In genomic region chr2:15964936-15965563, GRCh38 we compare ENCODE assay signal across 23 cellular contexts. TPM values are rescaled to one million over a fixed set of nuclear protein-coding genes. Genes with fewer than 3 reads are reported as not detected.
A peak's percentile ranks its signal among the peaks of the same experiment; 100 is the strongest.
DNase-seq lines count a peak whose midpoint lies in the region; ATAC-seq, FAIRE-seq and TF ChIP-seq lines count a peak whose summit lies in the region.
"Had no signal": no experiment of that assay in that cellular context is flagged by ENCODE, and none has a peak within 500 bp of the region (broad histone marks: within the 10 kb centered on the region; RNA-seq: fewer than 3 reads in every experiment).

No MANE protein-coding gene starts in this region.

- H3K4me2 ChIP-seq in HepG2 (ENCODE audit: low read depth, low read length) (no peak overlapping the region), PC-3 (ENCODE audit: low read length) (no peak overlapping the region)

- H3K4me1 Mint-ChIP-seq in CD4-positive, alpha-beta T cell (ENCODE audit: low read depth), result peaks cover 55% of the 10 kb centered on the region
- H3K4me1 Mint-ChIP-seq in T-helper 17 cell, result peaks cover 19% of the 10 kb centered on the region

- H3K4me1 ChIP-seq in BE2C (no peaks in the 10 kb centered on the region), HepG2 (ENCODE audit: insufficient read depth, low read length) (no peaks in the 10 kb centered on the region), PC-3 (ENCODE audit: insufficient read depth, low read length) (no peaks in the 10 kb centered on the region)
- H3K4me1 ChIP-seq: psoas muscle had no signal

- H3K9me3 ChIP-seq in BE2C (peaks cover 14% of the 10 kb centered on the region), T-helper 17 cell (ENCODE audit: control insufficient read depth, low read length, poor library complexity, severe bottlenecking) (no peaks in the 10 kb centered on the region), HepG2 (ENCODE audit: low read length) (no peaks in the 10 kb centered on the region), PC-3 (ENCODE audit: low read length) (no peaks in the 10 kb centered on the region)
- H3K9me3 ChIP-seq in CD4-positive, alpha-beta T cell (ENCODE audit: control insufficient read depth, low read length), result no peaks in the 10 kb centered on the region
- H3K9me3 ChIP-seq: HAP-1, psoas muscle had no signal

- H3K36me3 ChIP-seq in BE2C (no peaks in the 10 kb centered on the region), HepG2 (replicated peaks in 1 of 2; ENCODE audit: control insufficient read depth in 1 of 2, insufficient read depth in 2 of 2, low read length in 2 of 2) (no peaks in the 10 kb centered on the region), PC-3 (ENCODE audit: low read depth, low read length) (no peaks in the 10 kb centered on the region)
- H3K36me3 ChIP-seq: HAP-1 had no signal

- no peaks in the 10 kb centered on the region for H3F3A ChIP-seq in PC-3 (ENCODE audit: low read length, unreplicated experiment)

- H4K20me1 ChIP-seq in HepG2 (ENCODE audit: insufficient read depth, low read length), result no peaks in the 10 kb centered on the region
- H4K20me1 ChIP-seq in PC-3 (ENCODE audit: low read length), result no peaks in the 10 kb centered on the region

- no peaks in the 10 kb centered on the region for H3K27me3 Mint-ChIP-seq in CD4-positive, alpha-beta T cell
- H3K27me3 Mint-ChIP-seq in T-helper 17 cell, result no peaks in the 10 kb centered on the region
- H3K27me3 Mint-ChIP-seq: activated CD4-positive, alpha-beta memory T cell treated with anti-CD3 and anti-CD28 coated beads for 36 hours; effector memory CD8-positive, alpha-beta T cell had no signal

- H3K9me3 Mint-ChIP-seq in CD4-positive, alpha-beta T cell, result no peaks in the 10 kb centered on the region
- H3K9me3 Mint-ChIP-seq: effector memory CD8-positive, alpha-beta T cell had no signal

- H3K36me3 Mint-ChIP-seq in CD4-positive, alpha-beta T cell (ENCODE audit: low read depth), result no peaks in the 10 kb centered on the region
- H3K36me3 Mint-ChIP-seq in T-helper 17 cell (ENCODE audit: low read depth), result no peaks in the 10 kb centered on the region

- H3K79me2 ChIP-seq in HepG2 (ENCODE audit: insufficient read depth, low read length) (no peaks in the 10 kb centered on the region), PC-3 (ENCODE audit: low read length) (no peaks in the 10 kb centered on the region)

- peak overlapping the region; percentile 7 for H3K27ac ChIP-seq in CD4-positive, alpha-beta T cell (ENCODE audit: low read depth, low read length)
- H3K27ac ChIP-seq in HepG2 (ENCODE audit: extremely low read length, insufficient read depth, low read length) (no peak overlapping the region), PC-3 (ENCODE audit: low read length) (no peak overlapping the region)
- H3K27ac ChIP-seq: psoas muscle, skin epidermis had no signal

- POLR2A ChIA-PET in CD4-positive, alpha-beta T cell (lab: Charles Lee), result interaction anchor here (0.6 to 2.3 kb wide), 9 partner anchors 9 to 615 kb away, joined by 3 to 18 read pairs (median 4); partner anchors contain the start of gene MYCN
- POLR2A ChIA-PET in HepG2 (lab: Yijun Ruan, JAX), result no interaction called here
- POLR2A ChIA-PET in PC-3 (lab: Charles Lee; ENCODE audit: unreplicated experiment), result no interaction called here

- H3K4me3 ChIP-seq in BE2C (ENCODE audit: low read depth, low read length), result no peak overlapping the region
- no peak overlapping the region for H3K4me3 ChIP-seq in HepG2 (replicated peaks in 1 of 3; ENCODE audit: insufficient read depth in 1 of 3, low read depth in 2 of 3, low read length in 3 of 3)
- no peak overlapping the region for H3K4me3 ChIP-seq in PC-3 (ENCODE audit: low read length)
- H3K4me3 ChIP-seq: HAP-1, psoas muscle, skin epidermis had no signal

- peak overlapping the region; percentile 78 for H3K27ac Mint-ChIP-seq in CD4-positive, alpha-beta T cell
- peak overlapping the region; percentile 43 for H3K27ac Mint-ChIP-seq in T-helper 17 cell
- H3K27ac Mint-ChIP-seq: nephron progenitor cell had no signal

- H3K9me2 ChIP-seq in PC-3 (replicated peaks; ENCODE audit: low read length), result no peaks in the 10 kb centered on the region

- DNase-seq in BE2C (peak; percentile 100), T-helper 17 cell (no peak), HepG2 (ENCODE audit: low spot score) (no peak), Ammon's horn (ENCODE audit: low spot score) (no peak), PC-3 (no peak)
- DNase-seq in CD4-positive, alpha-beta T cell, result no peak
- DNase-seq in effector CD8-positive, alpha-beta T cell (lab: John Stamatoyannopoulos, UW), result no peak
- no peak for DNase-seq in stimulated activated CD4-positive, alpha-beta T cell treated with anti-CD3 and anti-CD28 coated beads, Interleukin-4, amount 100 ng/mL, for 1 hour
- DNase-seq: cerebellar nuclear complex; effector memory CD8-positive, alpha-beta T cell; mesendoderm; NCI-H1436; nephron progenitor cell; OCI-M1; psoas muscle; Right ventricle myocardium superior had no signal

- no peaks in the 10 kb centered on the region for H3K27me3 ChIP-seq in BE2C
- no peaks in the 10 kb centered on the region for H3K27me3 ChIP-seq in CD4-positive, alpha-beta T cell (ENCODE audit: control insufficient read depth, insufficient read depth, low read length)
- no peaks in the 10 kb centered on the region for H3K27me3 ChIP-seq in HepG2 (ENCODE audit: control insufficient read depth in 1 of 2, insufficient read depth in 2 of 2, low read length in 2 of 2)
- H3K27me3 ChIP-seq in PC-3 (ENCODE audit: low read length), result no peaks in the 10 kb centered on the region

- no peak for FAIRE-seq in HepG2 (lab: Jason Lieb, UNC)
- FAIRE-seq: astrocyte, HTR-8/SVneo had no signal

- in situ Hi-C loops in HepG2 (cut with HindIII; ENCODE audit: extremely low pct_ligation_motif_present, low pct_unique_long_range_greater_than_20kb), result no loop called here

- H3K9ac ChIP-seq in HepG2 (ENCODE audit: insufficient read depth, low read depth, low read length) (no peak overlapping the region), PC-3 (ENCODE audit: low read length) (no peak overlapping the region)

- no peak for TF ChIP-seq CTCF in BE2C (IDR thresholded peaks at IDR 0.05; ENCODE audit: low read depth, low read length)
- TF ChIP-seq CTCF in CD4-positive, alpha-beta T cell (IDR thresholded peaks at IDR 0.05), result no peak
- TF ChIP-seq CTCF in HepG2 (CRISPR knock-in tag; IDR thresholded peaks at IDR 0.05), result no peak
- no peak for TF ChIP-seq CTCF in PC-3 (conservative IDR thresholded peaks at IDR 0.05; ENCODE audit: low read depth, low read length)

- no TSS peak for BruUV-seq in HepG2 (replicated peaks; lab: Mats Ljungman, UMichigan)
- BruUV-seq in PC-3 (replicated peaks; lab: Mats Ljungman, UMichigan), result no TSS peak

- no peak for TF ChIP-seq EP300 in HepG2 (IDR thresholded peaks at IDR 0.05; ENCODE audit: low read depth in 2 of 2, low read length in 2 of 2)
- TF ChIP-seq EP300 in HepG2 (CRISPR knock-in tag; IDR thresholded peaks at IDR 0.05; ENCODE audit: borderline replicate concordance), result no peak

- ATAC-seq in CD4-positive, alpha-beta T cell (ENCODE audit: poor library complexity), result no peak
- ATAC-seq in T-helper 17 cell (no peak), HepG2 (peak; percentile 31; the same call in 2 of the 3 replicates), PC-3 (no peak)
- ATAC-seq: effector memory CD8-positive, alpha-beta T cell; psoas muscle had no signal

- 18% methylated on average over 7 of the region's 7 CpGs for WGBS in HepG2 (ENCODE audit: low lambda C conversion rate)

- TF ChIP-seq POLR2A in HepG2 (IDR thresholded peaks at IDR 0.05; ENCODE audit: insufficient read depth in 1 of 2, low read depth in 2 of 2, low read length in 2 of 2), result no peak

- H3K4me3 Mint-ChIP-seq in CD4-positive, alpha-beta T cell, result no peak overlapping the region
- no peak overlapping the region for H3K4me3 Mint-ChIP-seq in T-helper 17 cell
- H3K4me3 Mint-ChIP-seq: activated CD4-positive, alpha-beta memory T cell treated with anti-CD3 and anti-CD28 coated beads for 36 hours; nephron progenitor cell had no signal

- intact Hi-C loops in CD4-positive, alpha-beta T cell (cut with DNase I, micrococcal nuclease), result no loop called here
- intact Hi-C loops in HepG2 (cut with micrococcal nuclease; ENCODE audit: unreplicated experiment), result no loop called here
- intact Hi-C loops in PC-3 (cut with micrococcal nuclease), result no loop called here

- CTCF ChIA-PET in CD4-positive, alpha-beta T cell (lab: Charles Lee), result no interaction called here
- CTCF ChIA-PET in HepG2 (lab: Yijun Ruan, JAX; ENCODE audit: low intra/inter-chr PET ratio, low total read pairs) (no interaction called here), PC-3 (lab: Charles Lee) (no interaction called here)

- no peak for TF ChIP-seq RAD21 in HepG2 (CRISPR knock-in tag; IDR thresholded peaks at IDR 0.05)

- H2AFZ ChIP-seq in HepG2 (ENCODE audit: low read length) (no peak overlapping the region), PC-3 (ENCODE audit: low read length) (no peak overlapping the region)

TF ChIP-seq in HepG2, 621 proteins besides CTCF, POLR2A, EP300 and RAD21:
- TF ChIP-seq SRSF1 (optimal IDR thresholded peaks at IDR 0.05; ENCODE audit: low read depth, low read length), result no peak

RNA-seq across cellular contexts. Expression of gene MYCN, which starts 24.7 kb away (rescaled TPM):
- polyA plus RNA-seq in BE2C (2012; ENCODE audit: insufficient read depth, insufficient read length, low read depth), result 1,296 TPM
- under 1 TPM in 1 of 2 experiments, not detected in 1; 0.19 TPM for total RNA-seq in CD4-positive, alpha-beta T cell
- total RNA-seq in T-helper 17 cell, result under 1 TPM in 1 of 2 donors, not detected in 1; 0.37 TPM
- not detected in 2 replicates for total RNA-seq in HepG2 (2016; rRNA removed; fragmentation: Illumina TruSeq; extraction: Trizol)
- total RNA-seq in HepG2 (2016; cell fraction: cytosol; rRNA removed; fragmentation: Illumina TruSeq; extraction: Trizol; ENCODE audit: low read depth), result not detected in 2 replicates
- total RNA-seq in HepG2 (2016; cell fraction: insoluble cytoplasmic fraction; rRNA removed; fragmentation: Illumina TruSeq; extraction: Trizol), result not detected in 2 replicates
- not detected in 2 replicates for total RNA-seq in HepG2 (2016; cell fraction: membrane; rRNA removed; fragmentation: Illumina TruSeq; extraction: Trizol)
- total RNA-seq in HepG2 (2016; cell fraction: nucleus; rRNA removed; fragmentation: Illumina TruSeq; extraction: Trizol), result not detected in 2 replicates
- polyA plus RNA-seq in HepG2 (2011; rRNA removed), result not detected in 2 replicates
- polyA plus RNA-seq in HepG2 (2011; cell fraction: cytosol; rRNA removed), result not detected in 2 replicates
- polyA plus RNA-seq in HepG2 (2011; cell fraction: nucleus; rRNA removed), result not detected in 2 replicates
- polyA plus RNA-seq in HepG2 (2012), result not detected in 2 replicates
- polyA plus RNA-seq in HepG2 (2016; cell fraction: cytosol; fragmentation: Illumina TruSeq; extraction: Trizol; ENCODE audit: low read depth), result not detected in 2 replicates
- not detected in 2 replicates for polyA plus RNA-seq in HepG2 (2016; cell fraction: insoluble cytoplasmic fraction; fragmentation: Illumina TruSeq; extraction: Trizol; ENCODE audit: low read depth)
- not detected in 2 replicates for polyA plus RNA-seq in HepG2 (2016; cell fraction: membrane; fragmentation: Illumina TruSeq; extraction: Trizol; ENCODE audit: low read depth)
- polyA plus RNA-seq in HepG2 (2016; cell fraction: nucleus; fragmentation: Illumina TruSeq; extraction: Trizol; ENCODE audit: insufficient read depth, low read depth), result not detected in 2 replicates
- not detected in 2 replicates for polyA minus RNA-seq in HepG2 (2011; rRNA and poly(A)+ RNA removed; ENCODE audit: low replicate concordance)
- not detected in 2 replicates for polyA minus RNA-seq in HepG2 (2011; cell fraction: cytosol; rRNA and poly(A)+ RNA removed)
- not detected in 2 replicates for polyA minus RNA-seq in HepG2 (2011; cell fraction: nucleus; rRNA and poly(A)+ RNA removed)
- not detected in 2 replicates for total RNA-seq in PC-3 (2014; rRNA removed)
- total RNA-seq: fibroblast of lung; T-helper 1 cell treated with Interleukin-12 subunit alpha and Interleukin-12 subunit beta and Interleukin-4 antibody, amounts not matched to agents 30 ng/mL and 1 ng/mL, for 36 hours had no signal
- polyA plus RNA-seq: fibroblast of lung had no signal
